ENCODE assay signal across 17 cellular contexts in the genomic region with DNA sequence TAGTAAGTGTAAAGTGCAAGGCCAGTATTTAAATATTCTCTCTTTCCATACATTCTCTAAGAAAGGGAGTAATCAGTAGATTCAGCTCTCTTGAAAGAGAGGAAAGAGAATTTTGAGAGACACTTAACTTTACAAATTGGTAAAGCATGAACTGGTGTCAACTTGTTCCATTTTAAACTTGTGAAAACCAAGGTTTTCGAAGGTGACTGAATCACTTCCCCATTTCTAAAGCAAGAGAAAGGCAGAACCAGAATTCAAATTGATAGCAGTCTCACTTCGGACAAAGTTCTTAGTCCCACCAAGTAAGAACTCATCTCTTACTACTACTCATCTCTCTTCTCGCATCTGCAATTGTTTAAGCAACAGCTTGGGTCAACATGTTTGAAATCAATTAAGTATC. TPM values are rescaled to one million over a fixed set of nuclear protein-coding genes. Genes with fewer than 3 reads are reported as not detected.
"Had no signal": no experiment of that assay in that cellular context is flagged by ENCODE, and none has a peak within 500 bp of the region (broad histone marks: within the 10 kb centered on the region; RNA-seq: fewer than 3 reads in every experiment).

No MANE protein-coding gene starts in this region.

- H3K36me3 Mint-ChIP-seq: activated CD8-positive, alpha-beta memory T cell treated with anti-CD3 and anti-CD28 coated beads, Interleukin-2, amount 10 ng/mL, durations not matched to agents 7 days and 5 days; stimulated activated naive B cell treated with anti-CD40 and anti-IgM and Interleukin-4, amounts not matched to agents 10 μg/mL and 1 μg/mL and 100 μg/mL, for 72 hours had no signal

- H3K27ac Mint-ChIP-seq: activated CD8-positive, alpha-beta memory T cell treated with anti-CD3 and anti-CD28 coated beads, Interleukin-2, amount 10 ng/mL, durations not matched to agents 7 days and 5 days; activated naive CD4-positive, alpha-beta T cell treated with anti-CD3 and anti-CD28 coated beads, Interleukin-2, amount 50 U/mL, for 72 hours; stimulated activated naive B cell treated with anti-CD40 and anti-IgM and Interleukin-4, amounts not matched to agents 10 μg/mL and 1 μg/mL and 100 μg/mL, for 72 hours; T-helper 2 cell treated with Interferon-gamma antibody and Interleukin-4, amounts not matched to agents 5 μg/mL and 100 μg/mL, for 36 hours had no signal

- H3K27ac ChIP-seq: brain microvascular endothelial cell had no signal

- DNase-seq: activated CD4-positive, alpha-beta T cell treated with anti-CD3 and anti-CD28 coated beads, Interleukin-2, amount 50 U/mL, for 48 hours; activated CD4-positive, CD25-positive, alpha-beta regulatory T cell treated with anti-CD3 and anti-CD28 coated beads, Interleukin-2, amount 50 U/mL, for 72 hours; activated CD8-positive, alpha-beta memory T cell treated with anti-CD3 and anti-CD28 coated beads, Interleukin-2, amount 10 ng/mL, durations not matched to agents 7 days and 5 days; activated effector memory CD4-positive, alpha-beta T cell treated with anti-CD3 and anti-CD28 coated beads, Interleukin-2, amount 50 U/mL, for 16 hours; activated T-cell treated with anti-CD3 and anti-CD28 coated beads, Interleukin-2, amount 50 U/mL, for 4 hours; amniotic stem cell; brain microvascular endothelial cell; occipital lobe; stimulated activated CD4-positive, alpha-beta T cell treated with anti-CD3 and anti-CD28 coated beads, Interleukin-2, amount 100 ng/mL, for 24 hours; stimulated activated naive B cell treated with anti-CD40 and anti-IgM and Interleukin-4, amounts not matched to agents 10 μg/mL and 1 μg/mL and 100 μg/mL, for 72 hours; substantia nigra; SW 1271; trophoblast cell had no signal

- H3K9me3 Mint-ChIP-seq: T-helper 2 cell treated with Interferon-gamma antibody and Interleukin-4, amounts not matched to agents 5 μg/mL and 100 μg/mL, for 36 hours had no signal

- H3K4me3 Mint-ChIP-seq: activated CD8-positive, alpha-beta memory T cell treated with anti-CD3 and anti-CD28 coated beads, Interleukin-2, amount 10 ng/mL, durations not matched to agents 7 days and 5 days; activated T-cell treated with anti-CD3 and anti-CD28 coated beads, Interleukin-2, amount 50 U/mL, for 4 hours; nephron; stimulated activated naive B cell treated with anti-CD40 and anti-IgM and Interleukin-4, amounts not matched to agents 10 μg/mL and 1 μg/mL and 100 μg/mL, for 72 hours; T-helper 2 cell treated with Interferon-gamma antibody and Interleukin-4, amounts not matched to agents 5 μg/mL and 100 μg/mL, for 36 hours had no signal

- H3K27me3 ChIP-seq: brain microvascular endothelial cell had no signal

- H3K4me1 Mint-ChIP-seq: activated CD8-positive, alpha-beta memory T cell treated with anti-CD3 and anti-CD28 coated beads, Interleukin-2, amount 10 ng/mL, durations not matched to agents 7 days and 5 days; stimulated activated naive B cell treated with anti-CD40 and anti-IgM and Interleukin-4, amounts not matched to agents 10 μg/mL and 1 μg/mL and 100 μg/mL, for 72 hours had no signal

- ATAC-seq: activated CD8-positive, alpha-beta memory T cell treated with anti-CD3 and anti-CD28 coated beads, Interleukin-2, amount 10 ng/mL, durations not matched to agents 7 days and 5 days; activated naive CD4-positive, alpha-beta T cell treated with anti-CD3 and anti-CD28 coated beads, Interleukin-2, amount 50 U/mL, for 72 hours; activated T-cell treated with anti-CD3 and anti-CD28 coated beads, Interleukin-2, amount 50 U/mL, for 4 hours; sciatic nerve; stimulated activated naive B cell treated with anti-CD40 and anti-IgM and Interleukin-4, amounts not matched to agents 10 μg/mL and 1 μg/mL and 100 μg/mL, for 72 hours had no signal

RNA-seq across cellular contexts. Expression of a gene that starts 22.4 kb away (rescaled TPM):
- total RNA-seq: activated CD8-positive, alpha-beta memory T cell treated with anti-CD3 and anti-CD28 coated beads, Interleukin-2, amount 10 ng/mL, durations not matched to agents 7 days and 5 days had no signal
